Comparison of ENCODE assay signal across 37 cellular contexts in genomic region chr2:113000436-113000835, GRCh38. TPM values are rescaled to one million over a fixed set of nuclear protein-coding genes. Genes with fewer than 3 reads are reported as not detected.
"Had no signal": no experiment of that assay in that cellular context is flagged by ENCODE, and none has a peak within 500 bp of the region (broad histone marks: within the 10 kb centered on the region; RNA-seq: fewer than 3 reads in every experiment).

No MANE protein-coding gene starts in this region.

- ATAC-seq: activated CD4-positive, alpha-beta T cell treated with anti-CD3 and anti-CD28 coated beads for 36 hours; activated CD8-positive, alpha-beta memory T cell treated with anti-CD3 and anti-CD28 coated beads, Interleukin-2, amount 10 ng/mL, durations not matched to agents 7 days and 5 days; activated CD8-positive, alpha-beta T cell treated with anti-CD3 and anti-CD28 coated beads, Interleukin-2, amount 10 ng/mL, durations not matched to agents 7 days and 5 days; gastrocnemius medialis; sciatic nerve; stimulated activated naive CD8-positive, alpha-beta T cell treated with anti-CD3 and anti-CD28 coated beads, Interleukin-15, Interleukin-2, amounts not matched to agents 100 U/mL and 50 U/mL, for 24 hours had no signal

- H3K36me3 Mint-ChIP-seq: brain had no signal

- H3K36me3 ChIP-seq: ascending aorta, cardiac muscle cell, colonic mucosa, gastrocnemius medialis, left ventricle myocardium inferior, neutrophil, ovary, transverse colon had no signal

- H3K4me3 ChIP-seq: ascending aorta, cardiac muscle cell, colonic mucosa, gastrocnemius medialis, hepatocyte, left ventricle myocardium inferior, ovary, skin epidermis, testis, transverse colon had no signal

- H3K4me2 ChIP-seq: hepatocyte had no signal

- H2AFZ ChIP-seq: hepatocyte had no signal

- H3K4me1 ChIP-seq: ascending aorta, colonic mucosa, gastrocnemius medialis, left ventricle myocardium inferior, testis, transverse colon had no signal

- H3K79me2 ChIP-seq: hepatocyte had no signal

- H3K27me3 Mint-ChIP-seq: activated CD4-positive, alpha-beta T cell treated with anti-CD3 and anti-CD28 coated beads for 36 hours; activated CD8-positive, alpha-beta memory T cell treated with anti-CD3 and anti-CD28 coated beads, Interleukin-2, amount 10 ng/mL, durations not matched to agents 7 days and 5 days; activated naive CD8-positive, alpha-beta T cell had no signal

- H3K27ac ChIP-seq: ascending aorta, cardiac muscle cell, colonic mucosa, gastrocnemius medialis, hepatocyte, left ventricle myocardium inferior, neutrophil, ovary, skin epidermis, testis, transverse colon had no signal

- H3K9me3 ChIP-seq: ascending aorta, colonic mucosa, gastrocnemius medialis, neutrophil, ovary, testis had no signal

- H3K27me3 ChIP-seq: ascending aorta, cardiac muscle cell, colonic mucosa, gastrocnemius medialis, hepatocyte, neutrophil, ovary, testis had no signal

- H3K27ac Mint-ChIP-seq: activated CD4-positive, alpha-beta T cell treated with anti-CD3 and anti-CD28 coated beads for 36 hours; activated CD8-positive, alpha-beta memory T cell treated with anti-CD3 and anti-CD28 coated beads, Interleukin-2, amount 10 ng/mL, durations not matched to agents 7 days and 5 days; activated CD8-positive, alpha-beta T cell treated with anti-CD3 and anti-CD28 coated beads, Interleukin-2, amount 10 ng/mL, durations not matched to agents 7 days and 5 days; activated naive CD8-positive, alpha-beta T cell; activated T-helper 2 cell treated with anti-CD3 and anti-CD28 coated beads, Interferon-gamma antibody, Interleukin-2, Interleukin-4, amounts not matched to agents 10 μg/mL and 5 μg/mL and 100 μg/mL, durations not matched to agents 14 hours and 24 hours and 36 hours; brain; nephron; progenitor cell of endocrine pancreas had no signal

- DNase-seq: activated CD4-positive, alpha-beta T cell treated with anti-CD3 and anti-CD28 coated beads for 36 hours; activated CD4-positive, CD25-positive, alpha-beta regulatory T cell; activated CD8-positive, alpha-beta memory T cell treated with anti-CD3 and anti-CD28 coated beads, Interleukin-2, amount 10 ng/mL, durations not matched to agents 7 days and 5 days; activated CD8-positive, alpha-beta T cell treated with anti-CD3 and anti-CD28 coated beads, Interleukin-2, amount 10 ng/mL, durations not matched to agents 7 days and 5 days; activated T-cell treated with anti-CD3 and anti-CD28 coated beads, Interleukin-2, amount 50 U/mL, for 48 hours; cerebellar nuclear complex; colonic mucosa; effector memory CD4-positive, alpha-beta T cell; gastrocnemius medialis; glutamatergic neuron; islet precursor cell; left ventricle myocardium inferior; ovary; stimulated activated CD4-positive, alpha-beta T cell treated with anti-CD3 and anti-CD28 coated beads, Interleukin-12 subunit alpha, Interleukin-12 subunit beta, amount 100 ng/mL, for 4 hours; stimulated activated CD4-positive, alpha-beta T cell treated with anti-CD3 and anti-CD28 coated beads, Interleukin-4, amount 100 ng/mL, for 1 hour; stimulated activated naive CD8-positive, alpha-beta T cell treated with anti-CD3 and anti-CD28 coated beads, Interleukin-15, Interleukin-2, amounts not matched to agents 100 U/mL and 50 U/mL, for 24 hours; T-helper 9 cell; testis; transverse colon had no signal

- H3K4me3 Mint-ChIP-seq: activated CD4-positive, alpha-beta T cell treated with anti-CD3 and anti-CD28 coated beads for 36 hours; activated CD8-positive, alpha-beta memory T cell treated with anti-CD3 and anti-CD28 coated beads, Interleukin-2, amount 10 ng/mL, durations not matched to agents 7 days and 5 days; activated CD8-positive, alpha-beta T cell treated with anti-CD3 and anti-CD28 coated beads, Interleukin-2, amount 10 ng/mL, durations not matched to agents 7 days and 5 days; activated naive CD8-positive, alpha-beta T cell; brain; nephron had no signal

- H3K4me1 Mint-ChIP-seq: brain, nephron had no signal

RNA-seq across cellular contexts. Expression of gene IL36A, which starts 4.8 kb away (rescaled TPM):
- total RNA-seq: activated CD4-positive, alpha-beta T cell treated with anti-CD3 and anti-CD28 coated beads for 36 hours; ascending aorta; cardiac muscle cell; colonic mucosa; dermis microvascular lymphatic vessel endothelial cell; epithelial cell of proximal tubule; gastrocnemius medialis; hepatocyte; left ventricle myocardium inferior; lung microvascular endothelial cell; mucosa of gallbladder; ovary; progenitor cell of endocrine pancreas; renal cortical epithelial cell; sciatic nerve; testis; transverse colon; urinary bladder had no signal
- polyA plus RNA-seq: cardiac muscle cell, hepatocyte, ovary, urinary bladder had no signal

RNA-seq across cellular contexts. Expression of gene IL36G, which starts 22.6 kb away (rescaled TPM):
- total RNA-seq: activated CD4-positive, alpha-beta T cell treated with anti-CD3 and anti-CD28 coated beads for 36 hours; activated CD8-positive, alpha-beta memory T cell treated with anti-CD3 and anti-CD28 coated beads, Interleukin-2, amount 10 ng/mL, durations not matched to agents 7 days and 5 days; activated CD8-positive, alpha-beta T cell treated with anti-CD3 and anti-CD28 coated beads, Interleukin-2, amount 10 ng/mL, durations not matched to agents 7 days and 5 days; activated T-helper 2 cell treated with anti-CD3 and anti-CD28 coated beads, Interferon-gamma antibody, Interleukin-2, Interleukin-4, amounts not matched to agents 10 μg/mL and 5 μg/mL and 100 μg/mL, durations not matched to agents 14 hours and 24 hours and 36 hours; ascending aorta; dermis microvascular lymphatic vessel endothelial cell; epithelial cell of proximal tubule; gastrocnemius medialis; left ventricle myocardium inferior; lung microvascular endothelial cell; mucosa of gallbladder; ovary; progenitor cell of endocrine pancreas; renal cortical epithelial cell; sciatic nerve; urinary bladder had no signal
- polyA plus RNA-seq: adipose tissue, cardiac muscle cell, ovary, urinary bladder had no signal

RNA-seq across cellular contexts. Expression of gene IL36B, which starts 52.2 kb away (rescaled TPM):
- total RNA-seq: activated CD4-positive, alpha-beta T cell treated with anti-CD3 and anti-CD28 coated beads for 36 hours; activated CD8-positive, alpha-beta memory T cell treated with anti-CD3 and anti-CD28 coated beads, Interleukin-2, amount 10 ng/mL, durations not matched to agents 7 days and 5 days; activated CD8-positive, alpha-beta T cell treated with anti-CD3 and anti-CD28 coated beads, Interleukin-2, amount 10 ng/mL, durations not matched to agents 7 days and 5 days; activated T-helper 2 cell treated with anti-CD3 and anti-CD28 coated beads, Interferon-gamma antibody, Interleukin-2, Interleukin-4, amounts not matched to agents 10 μg/mL and 5 μg/mL and 100 μg/mL, durations not matched to agents 14 hours and 24 hours and 36 hours; ascending aorta; cardiac muscle cell; colonic mucosa; dermis microvascular lymphatic vessel endothelial cell; epithelial cell of proximal tubule; gastrocnemius medialis; hepatocyte; left ventricle myocardium inferior; lung microvascular endothelial cell; mucosa of gallbladder; ovary; progenitor cell of endocrine pancreas; renal cortical epithelial cell; sciatic nerve; testis; transverse colon; urinary bladder had no signal
- polyA plus RNA-seq: adipose tissue, cardiac muscle cell, hepatocyte, ovary, urinary bladder had no signal

RNA-seq across cellular contexts. Expression of gene IL36RN, which starts 58.6 kb away (rescaled TPM):
- total RNA-seq: activated CD4-positive, alpha-beta T cell treated with anti-CD3 and anti-CD28 coated beads for 36 hours; activated CD8-positive, alpha-beta memory T cell treated with anti-CD3 and anti-CD28 coated beads, Interleukin-2, amount 10 ng/mL, durations not matched to agents 7 days and 5 days; activated CD8-positive, alpha-beta T cell treated with anti-CD3 and anti-CD28 coated beads, Interleukin-2, amount 10 ng/mL, durations not matched to agents 7 days and 5 days; activated T-helper 2 cell treated with anti-CD3 and anti-CD28 coated beads, Interferon-gamma antibody, Interleukin-2, Interleukin-4, amounts not matched to agents 10 μg/mL and 5 μg/mL and 100 μg/mL, durations not matched to agents 14 hours and 24 hours and 36 hours; ascending aorta; cardiac muscle cell; colonic mucosa; dermis microvascular lymphatic vessel endothelial cell; epithelial cell of proximal tubule; gastrocnemius medialis; left ventricle myocardium inferior; lung microvascular endothelial cell; mucosa of gallbladder; ovary; progenitor cell of endocrine pancreas; renal cortical epithelial cell; sciatic nerve; testis; transverse colon had no signal
- polyA plus RNA-seq: cardiac muscle cell, ovary, urinary bladder had no signal
